In the genomic region with DNA sequence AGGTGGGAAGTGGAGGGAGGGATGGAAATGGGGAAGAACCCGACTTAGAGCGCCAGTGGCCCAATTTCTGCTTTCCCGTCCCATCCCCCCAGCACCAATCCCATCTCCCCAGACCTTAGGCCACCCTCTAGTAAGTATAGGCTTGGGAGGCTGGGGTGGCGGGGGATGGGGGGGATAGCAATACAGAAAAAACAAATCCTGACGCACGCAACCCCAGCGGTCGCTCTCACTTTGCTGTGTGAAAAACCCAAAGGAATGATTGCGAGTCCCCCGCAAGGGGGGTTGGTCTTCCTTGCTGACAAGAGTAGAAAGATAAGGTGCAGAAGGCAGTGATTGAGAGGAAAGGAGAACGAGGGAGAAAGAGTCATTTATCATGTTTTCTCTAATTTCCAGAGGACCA, we compare ENCODE assay signal across 8 cellular contexts. TPM values are rescaled to one million over a fixed set of nuclear protein-coding genes. Genes with fewer than 3 reads are reported as not detected.
DNase-seq lines count a peak whose midpoint lies in the region; FAIRE-seq and TF ChIP-seq lines count a peak whose summit lies in the region.

No MANE protein-coding gene starts in this region.

- peak; percentile 44 for DNase-seq in NCI-H146 (lab: John Stamatoyannopoulos, UW)
- no peak for DNase-seq in NCI-H146 treated with DMSO at 0.1 percent for 48 hours (lab: John Stamatoyannopoulos, UW; ENCODE audit: unreplicated experiment)
- peak; percentile 37 for DNase-seq in amniotic epithelial cell (ENCODE audit: low read depth)
- DNase-seq in suprapubic skin (ENCODE audit: low spot score in 2 of 2), result no peak
- no peak for DNase-seq in Kasumi-1 (lab: John Stamatoyannopoulos, UW)
- DNase-seq in T1000 (lab: John Stamatoyannopoulos, UW), result no peak
- DNase-seq in GM12892 (ENCODE audit: insufficient read length), result no peak

- peaks cover 18% of the 10 kb centered on the region for H3K4me1 ChIP-seq in iPS-20b (ENCODE audit: insufficient read depth, low read length)
- peaks cover 24% of the 10 kb centered on the region for H3K4me1 ChIP-seq in suprapubic skin

- FAIRE-seq in GM12892 (lab: Jason Lieb, UNC), result no peak

- H3K9ac ChIP-seq in iPS-20b (ENCODE audit: low read depth, low read length), result no peak overlapping the region; the same call in 1 of the 2 replicates

- TF ChIP-seq CTCF in suprapubic skin (IDR thresholded peaks at IDR 0.05), result no peak

- no peak for TF ChIP-seq POLR2A in suprapubic skin (IDR thresholded peaks at IDR 0.05)
- TF ChIP-seq POLR2A in GM12892 (IDR thresholded peaks at IDR 0.05; ENCODE audit: low read depth, low read length), result no peak

- WGBS in suprapubic skin, result 84% methylated on average over 11 of the region's 11 CpGs

- no peak for TF ChIP-seq EP300 in suprapubic skin (IDR thresholded peaks at IDR 0.05)

- H3K36me3 ChIP-seq in iPS-20b (ENCODE audit: insufficient read depth, low read depth, low read length), result no peaks in the 10 kb centered on the region
- no peaks in the 10 kb centered on the region for H3K36me3 ChIP-seq in suprapubic skin

- H3K4me3 ChIP-seq in iPS-20b (ENCODE audit: low read length) (peak overlapping the region; percentile 79), suprapubic skin (peak overlapping the region; percentile 66)

- no peak overlapping the region for H3K27ac ChIP-seq in iPS-20b (ENCODE audit: low read length)
- no peak overlapping the region for H3K27ac ChIP-seq in suprapubic skin

- H3K27me3 ChIP-seq in iPS-20b (ENCODE audit: insufficient read depth, low read length) (peaks cover 31% of the 10 kb centered on the region), suprapubic skin (peaks cover 5% of the 10 kb centered on the region)

- H3K9me3 ChIP-seq in iPS-20b (ENCODE audit: insufficient read depth, low read depth, low read length), result no peaks in the 10 kb centered on the region
- no peaks in the 10 kb centered on the region for H3K9me3 ChIP-seq in suprapubic skin

RNA-seq across cellular contexts. Expression of a gene that starts 0.9 kb away (rescaled TPM):
- total RNA-seq in suprapubic skin, result 10 to 100 TPM; 22.3 to 33.5 (median 30.9) TPM
- not detected for polyA plus RNA-seq in GM12892 (2012; ENCODE audit: missing spikeins)

RNA-seq across cellular contexts. Expression of a gene that starts 52.2 kb away (rescaled TPM):
- total RNA-seq in suprapubic skin, result 100 to 1,000 TPM in 3 of 4 donors, 10 to 100 TPM in 1; 48.8 to 173 (median 133) TPM
- 55.8 TPM for polyA plus RNA-seq in GM12892 (2012; ENCODE audit: missing spikeins)

Comparison
In these comparisons a context has a peak if more than half of its experiments do, and no peak if none do; other contexts are left out.
1. DNase-seq: peak in NCI-H146 (single experiment) and amniotic epithelial cell (single experiment); none in NCI-H146 treated with DMSO at 0.1 percent for 48 hours (single experiment), suprapubic skin (0 of 2), Kasumi-1 (0 of 2), T1000 (single experiment) and GM12892 (single experiment).